ENCODE assay signal across 22 cellular contexts in the genomic region with DNA sequence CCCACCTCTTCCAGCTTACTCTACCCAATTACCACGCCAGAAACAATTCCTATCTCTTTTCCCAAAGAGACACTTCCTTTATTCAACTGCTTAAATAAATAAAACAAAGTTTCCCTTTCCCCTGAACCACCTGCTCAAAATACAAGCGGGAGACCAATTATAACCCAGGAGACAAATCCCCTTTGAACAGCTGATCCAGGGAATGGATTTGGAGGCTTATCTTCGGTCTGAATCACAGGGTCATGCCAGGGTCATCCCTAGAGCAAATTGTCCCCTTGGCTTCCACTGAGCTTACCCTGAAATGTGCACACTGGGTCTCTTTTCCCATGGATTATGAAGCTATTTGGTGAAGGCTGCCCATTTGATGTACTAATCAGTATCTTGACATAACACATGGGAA.
DNase-seq lines count a peak whose midpoint lies in the region; ATAC-seq and TF ChIP-seq lines count a peak whose summit lies in the region.
"Had no signal": no experiment of that assay in that cellular context is flagged by ENCODE, and none has a peak within 500 bp of the region (broad histone marks: within the 10 kb centered on the region; RNA-seq: fewer than 3 reads in every experiment).

No MANE protein-coding gene starts in this region.

- no peak for TF ChIP-seq POLR2A in ovary (IDR thresholded peaks at IDR 0.05)

- H3K4me1 ChIP-seq in ovary (ENCODE audit: insufficient read depth) = no peaks in the 10 kb centered on the region
- H3K4me1 ChIP-seq: Peyer's patch had no signal

- peak in 2 of 3 experiments; percentile 22 to 51 for DNase-seq in NCI-H1417 (lab: John Stamatoyannopoulos, UW)
- DNase-seq in NCI-H1417 treated with DMSO at 0.1 percent for 48 hours (lab: John Stamatoyannopoulos, UW) = no peak
- DNase-seq in NCI-H748 (lab: John Stamatoyannopoulos, UW; ENCODE audit: unreplicated experiment) = peak; percentile 75
- peak; percentile 89 for DNase-seq in myocyte (ENCODE audit: low read depth)
- DNase-seq in stimulated activated CD8-positive, alpha-beta memory T cell treated with anti-CD3 and anti-CD28 coated beads, Interleukin-4, amount 100 ng/mL, for 48 hours = no peak
- no peak for DNase-seq in caudate nucleus (lab: John Stamatoyannopoulos, UW)
- DNase-seq in ovary = no peak
- DNase-seq in effector memory CD8-positive, alpha-beta T cell = no peak
- DNase-seq: AML-193; DMS 273 treated with DMSO at 0.1 percent for 48 hours; DND-41; H9; IMR-90; NCI-H187; NCI-H2227 treated with DMSO at 0.1 percent for 48 hours; NCI-H510A treated with DMSO at 0.1 percent for 48 hours; NK-92 treated with Interleukin-12 subunit alpha and Interleukin-12 subunit beta, amount 100 ng/mL, for 24 hours; Peyer's patch; SK-N-SH had no signal

- TF ChIP-seq CTCF in ovary (IDR thresholded peaks at IDR 0.05) = no peak

- H3K27ac ChIP-seq in caudate nucleus (ENCODE audit: low read depth, low read length) (no peak overlapping the region), ovary (no peak overlapping the region)
- H3K27ac ChIP-seq: 22Rv1, C4-2B, Peyer's patch had no signal

- intact Hi-C loops in ovary (cut with DNase I) = no loop called here

- no peaks in the 10 kb centered on the region for H3K36me3 ChIP-seq in ovary
- H3K36me3 ChIP-seq: Peyer's patch had no signal

- WGBS in ovary, 3 donors = 44 to 58% (median 45%) methylated on average over 3 of the region's 3 CpGs

- no peaks in the 10 kb centered on the region for H3K9me3 ChIP-seq in ovary
- H3K9me3 ChIP-seq: Peyer's patch, SK-N-SH had no signal

- no peaks in the 10 kb centered on the region for H3K36me3 Mint-ChIP-seq in effector memory CD8-positive, alpha-beta T cell (ENCODE audit: insufficient read depth)

- no peaks in the 10 kb centered on the region for H3K4me1 Mint-ChIP-seq in effector memory CD8-positive, alpha-beta T cell (ENCODE audit: low read depth in 2 of 2)
- H3K4me1 Mint-ChIP-seq: H9 had no signal

- no peak overlapping the region for H3K4me3 Mint-ChIP-seq in effector memory CD8-positive, alpha-beta T cell
- H3K4me3 Mint-ChIP-seq: H9 had no signal

- TF ChIP-seq EP300 in ovary (IDR thresholded peaks at IDR 0.05) = no peak

- ATAC-seq in effector memory CD8-positive, alpha-beta T cell (replicated peaks) = no peak
- ATAC-seq: Right ventricle myocardium inferior had no signal

- H3K27me3 Mint-ChIP-seq in effector memory CD8-positive, alpha-beta T cell = peaks cover 11 to 29% of the 10 kb centered on the region in 2 donors

- H3K9me3 Mint-ChIP-seq in effector memory CD8-positive, alpha-beta T cell = no peaks in the 10 kb centered on the region

- H3K27me3 ChIP-seq in ovary = no peaks in the 10 kb centered on the region
- H3K27me3 ChIP-seq: Peyer's patch had no signal

- H3K27ac Mint-ChIP-seq in effector memory CD8-positive, alpha-beta T cell = no peak overlapping the region
- H3K27ac Mint-ChIP-seq: H9 had no signal

- no peak overlapping the region for H3K4me3 ChIP-seq in ovary
- H3K4me3 ChIP-seq: Peyer's patch had no signal

Comparison
In these comparisons a context has a peak if more than half of its experiments do, and no peak if none do; other contexts are left out.
1. DNase-seq: peak in NCI-H1417 (2 of 3), NCI-H748 (single experiment) and myocyte (single experiment); none in NCI-H1417 treated with DMSO at 0.1 percent for 48 hours (single experiment), stimulated activated CD8-positive, alpha-beta memory T cell treated with anti-CD3 and anti-CD28 coated beads, Interleukin-4, amount 100 ng/mL, for 48 hours (single experiment), caudate nucleus (0 of 61), ovary (0 of 5) and effector memory CD8-positive, alpha-beta T cell (0 of 3).